ENCODE assay signal across 8 cellular contexts in the genomic region with DNA sequence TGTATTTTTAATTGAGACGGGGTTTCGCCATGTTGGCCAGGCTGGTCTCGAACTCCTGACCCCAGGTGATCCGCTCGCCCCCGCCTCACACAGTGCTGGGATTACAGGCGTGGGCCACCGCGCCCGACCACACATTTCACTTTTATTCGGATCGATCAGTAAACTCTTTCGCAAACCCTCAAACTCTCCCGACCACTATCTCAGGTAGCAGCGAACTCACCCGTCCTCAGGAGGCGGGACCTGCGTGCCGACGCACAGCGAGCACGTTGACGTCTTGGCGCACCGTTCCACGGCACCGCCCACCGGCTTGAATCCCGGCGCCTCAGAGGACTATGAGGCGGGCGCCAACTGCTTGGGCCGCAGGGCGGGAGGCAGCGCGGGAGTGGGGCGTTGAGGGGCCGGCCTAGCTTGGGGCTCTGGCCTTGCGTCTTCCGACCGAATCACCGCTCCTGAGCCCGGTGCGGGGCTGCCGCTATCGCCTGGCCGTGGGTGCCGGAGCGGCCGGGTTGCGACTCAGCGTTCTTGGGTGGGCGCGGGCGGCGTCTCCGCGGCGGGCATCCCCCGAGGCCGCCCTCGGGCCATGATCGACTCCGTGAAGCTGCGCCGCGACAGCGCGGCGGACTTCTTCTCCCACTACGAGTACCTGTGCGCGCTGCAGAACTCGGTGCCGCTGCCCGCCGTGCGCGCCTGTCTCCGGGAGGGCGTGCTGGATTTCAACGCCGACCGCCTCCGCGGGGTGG. TPM values are rescaled to one million over a fixed set of nuclear protein-coding genes. Genes with fewer than 3 reads are reported as not detected.
DNase-seq lines count a peak whose midpoint lies in the region; FAIRE-seq and TF ChIP-seq lines count a peak whose summit lies in the region.

A gene with protein sequence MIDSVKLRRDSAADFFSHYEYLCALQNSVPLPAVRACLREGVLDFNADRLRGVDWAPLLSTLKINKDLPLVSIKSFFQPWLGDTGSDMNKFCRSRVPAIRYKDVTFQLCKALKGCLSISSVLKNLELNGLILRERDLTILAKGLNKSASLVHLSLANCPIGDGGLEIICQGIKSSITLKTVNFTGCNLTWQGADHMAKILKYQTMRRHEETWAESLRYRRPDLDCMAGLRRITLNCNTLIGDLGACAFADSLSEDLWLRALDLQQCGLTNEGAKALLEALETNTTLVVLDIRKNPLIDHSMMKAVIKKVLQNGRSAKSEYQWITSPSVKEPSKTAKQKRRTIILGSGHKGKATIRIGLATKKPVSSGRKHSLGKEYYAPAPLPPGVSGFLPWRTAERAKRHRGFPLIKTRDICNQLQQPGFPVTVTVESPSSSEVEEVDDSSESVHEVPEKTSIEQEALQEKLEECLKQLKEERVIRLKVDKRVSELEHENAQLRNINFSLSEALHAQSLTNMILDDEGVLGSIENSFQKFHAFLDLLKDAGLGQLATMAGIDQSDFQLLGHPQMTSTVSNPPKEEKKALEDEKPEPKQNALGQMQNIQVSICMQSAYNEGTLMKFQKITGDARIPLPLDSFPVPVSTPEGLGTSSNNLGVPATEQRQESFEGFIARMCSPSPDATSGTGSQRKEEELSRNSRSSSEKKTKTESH (plus strand): TSS at position 305 of the 740 bp plus-strand sequence. CDS start 276 bp downstream, at position 581.

- DNase-seq in H9 (peak; percentile 93), M059J (ENCODE audit: low read depth) (peak; percentile 95), SJCRH30 (peak; percentile 96 to 97), activated gamma-delta T cell treated with Interleukin-2 at 50 U/mL for 16 hours (peak; percentile 81), foreskin fibroblast (peak; percentile 93 to 98), neural crest cell (ENCODE audit: low read depth, low spot score) (peak; percentile 87), stomach (peak; percentile 93)

- H3K18ac ChIP-seq in H9 (ENCODE audit: insufficient read length, low read depth, low read length) = peak within 1 kb of the TSS; percentile 53

- peak within 1 kb of the TSS; percentile 90 for H3K4me2 ChIP-seq in H9 (ENCODE audit: insufficient read depth, insufficient read length, low read length)

- peaks cover 12% of the 10 kb centered on the region for H3K36me3 ChIP-seq in SJCRH30
- H3K36me3 ChIP-seq in stomach = peaks cover 0 to 15% (median 10%) of the 10 kb centered on the region in 4 donors

- no peak within 1 kb of the TSS for H3K4ac ChIP-seq in H9 (ENCODE audit: low read depth, low read length)

- no peak within 1 kb of the TSS for H4K8ac ChIP-seq in H9 (replicated peaks; ENCODE audit: insufficient read length, low read depth, low read length)

- peak within 1 kb of the TSS; percentile 88 for H3K9ac ChIP-seq in H9 (ENCODE audit: extremely low read depth, insufficient read length, low read length)

- TF ChIP-seq CTCF in H9 (conservative IDR thresholded peaks at IDR 0.05) (no peak), foreskin fibroblast (IDR thresholded peaks at IDR 0.05; ENCODE audit: low read depth, low read length) (no peak), neural crest cell (conservative IDR thresholded peaks at IDR 0.05) (no peak), stomach (IDR thresholded peaks at IDR 0.05) (no peak)

- no peak within 1 kb of the TSS for H4K91ac ChIP-seq in H9 (ENCODE audit: insufficient read length, low read depth, low read length)

- H3K27me3 Mint-ChIP-seq in H9 (ENCODE audit: low read depth) = no peaks in the 10 kb centered on the region; the same call in 1 of the 2 replicates
- no peaks in the 10 kb centered on the region for H3K27me3 Mint-ChIP-seq in neural crest cell (ENCODE audit: low read depth)

- H3K23ac ChIP-seq in H9 (ENCODE audit: insufficient read length, low read depth, low read length) = no peak within 1 kb of the TSS

- H3K27me3 ChIP-seq in H9 (ENCODE audit: insufficient read depth, low read length) (no peaks in the 10 kb centered on the region), SJCRH30 (no peaks in the 10 kb centered on the region), stomach (no peaks in the 10 kb centered on the region)

- no peak within 1 kb of the TSS for H3K56ac ChIP-seq in H9 (ENCODE audit: insufficient read length, low read depth, low read length)

- no peak within 1 kb of the TSS for H2BK120ac ChIP-seq in H9 (ENCODE audit: low read depth, low read length, poor library complexity, severe bottlenecking)

- H3K23me2 ChIP-seq in H9 (ENCODE audit: insufficient read length, low read depth, low read length, poor library complexity, severe bottlenecking) = peaks cover 9% of the 10 kb centered on the region

- peak within 1 kb of the TSS; percentile 87 for H3K14ac ChIP-seq in H9 (ENCODE audit: insufficient read depth, low read length)

- H3K27ac Mint-ChIP-seq in H9 (peak within 1 kb of the TSS; percentile 91 to 98 (median 95)), neural crest cell (ENCODE audit: unreplicated experiment) (peak within 1 kb of the TSS; percentile 94)

- H3K9me3 Mint-ChIP-seq in H9 (no peaks in the 10 kb centered on the region), neural crest cell (no peaks in the 10 kb centered on the region)

- H3K79me2 ChIP-seq in H9 (ENCODE audit: insufficient read depth, low read length) = peaks cover 3% of the 10 kb centered on the region; the same call in 1 of the 2 replicates

- no peak within 1 kb of the TSS for H4K5ac ChIP-seq in H9 (ENCODE audit: insufficient read length, low read depth, low read length)

- H2BK12ac ChIP-seq in H9 (ENCODE audit: insufficient read length, low read depth, low read length) = no peak within 1 kb of the TSS

- H4K20me1 ChIP-seq in H9 (ENCODE audit: control insufficient read depth, insufficient read depth, insufficient read length) = no peaks in the 10 kb centered on the region

- peak; percentile 92 for FAIRE-seq in G401.6 (lab: Jason Lieb, UNC)

- peaks cover 4% of the 10 kb centered on the region for H3K79me1 ChIP-seq in H9 (ENCODE audit: insufficient read depth, low read depth, low read length, poor library complexity, severe bottlenecking)

- H3K36me3 Mint-ChIP-seq in H9 (ENCODE audit: insufficient read depth in 1 of 3, low read depth in 3 of 3) (peaks cover 8 to 20% (median 16%) of the 10 kb centered on the region in 3 experiments), neural crest cell (ENCODE audit: low read depth) (peaks cover 9% of the 10 kb centered on the region)

- H3K9me3 ChIP-seq in H9 (ENCODE audit: control insufficient read depth, low read depth, low read length) (no peaks in the 10 kb centered on the region), SJCRH30 (replicated peaks) (no peaks in the 10 kb centered on the region), stomach (no peaks in the 10 kb centered on the region)

- H3K4me1 ChIP-seq in H9 (ENCODE audit: insufficient read depth, low read length) (0 out of 2 replicates have a peak, but pooled peaks cover 2% of the 10 kb centered on the region), SJCRH30 (peaks cover 4% of the 10 kb centered on the region; the same call in 1 of the 2 replicates), stomach (peaks cover 5 to 41% (median 17%) of the 10 kb centered on the region in 4 donors)

- no peak for TF ChIP-seq EP300 in stomach (IDR thresholded peaks at IDR 0.05)

- intact Hi-C loops in stomach (cut with DNase I; ENCODE audit: low total_unique reads) = no loop called here

- H2BK20ac ChIP-seq in H9 (ENCODE audit: low read depth, low read length, poor library complexity, severe bottlenecking) = no peak within 1 kb of the TSS

- H3K4me1 Mint-ChIP-seq in H9 = peaks cover 18 to 19% of the 10 kb centered on the region in 2 experiments
- peaks cover 29% of the 10 kb centered on the region for H3K4me1 Mint-ChIP-seq in neural crest cell

- no CpG with 5 or more reads among the region's 86 CpGs for WGBS in H9 (ENCODE audit: extremely low coverage, insufficient read length, low lambda C conversion rate)
- WGBS in stomach, 5 donors = 0% methylated on average over 47 to 86 of the region's 86 CpGs

- H2BK15ac ChIP-seq in H9 (ENCODE audit: low read depth, low read length) = no peak within 1 kb of the TSS

- H3K4me3 ChIP-seq in SJCRH30 (peak within 1 kb of the TSS; percentile 75), foreskin fibroblast (ENCODE audit: low read depth in 1 of 2, low read length in 2 of 2) (peak within 1 kb of the TSS; percentile 74 to 85), stomach (peak within 1 kb of the TSS; percentile 62 to 94 (median 92))

- H2AFZ ChIP-seq in H9 (ENCODE audit: low read length) = no peak within 1 kb of the TSS

- no peak within 1 kb of the TSS for H2AK5ac ChIP-seq in H9 (ENCODE audit: insufficient read length, low read length)

- no peak within 1 kb of the TSS for H3K27ac ChIP-seq in H9 (ENCODE audit: insufficient read length, low read depth, low read length)
- H3K27ac ChIP-seq in SJCRH30 = peak within 1 kb of the TSS; percentile 69
- peak within 1 kb of the TSS; percentile 79 to 93 (median 84) for H3K27ac ChIP-seq in stomach

- peak in 2 of 4 donors; percentile 20 to 45 for TF ChIP-seq POLR2A in stomach (IDR thresholded peaks at IDR 0.05)

- H3K4me3 Mint-ChIP-seq in H9 (peak within 1 kb of the TSS; percentile 91 to 94), neural crest cell (no peak within 1 kb of the TSS)

- H2BK5ac ChIP-seq in H9 (ENCODE audit: insufficient read length, low read length) = no peak within 1 kb of the TSS

- H3T11ph ChIP-seq in H9 (ENCODE audit: low read length) = no peak within 1 kb of the TSS

RNA-seq across cellular contexts. Expression of the gene that starts here (rescaled TPM):
- total RNA-seq in H9 (2021) = 55.9 and 57.8 TPM in 2 replicates
- total RNA-seq in M059J (2014; rRNA removed; shearing (Covaris generic)) = 33.6 and 42.7 TPM in 2 replicates
- total RNA-seq in SJCRH30 (2014; rRNA removed; shearing (Covaris generic)) = 75.7 and 89.2 TPM in 2 replicates
- 66.4 and 71.0 TPM in 2 replicates for total RNA-seq in neural crest cell
- total RNA-seq in stomach = 10 to 100 TPM in 3 of 5 donors, 1 to 10 TPM in 2; 4.5 to 34.1 (median 10.5) TPM
- polyA plus RNA-seq in stomach = 1 to 10 TPM; 3.5 to 5.7 (median 4.7) TPM
